Comparison of ENCODE assay signal across 8 cellular contexts in the genomic region with DNA sequence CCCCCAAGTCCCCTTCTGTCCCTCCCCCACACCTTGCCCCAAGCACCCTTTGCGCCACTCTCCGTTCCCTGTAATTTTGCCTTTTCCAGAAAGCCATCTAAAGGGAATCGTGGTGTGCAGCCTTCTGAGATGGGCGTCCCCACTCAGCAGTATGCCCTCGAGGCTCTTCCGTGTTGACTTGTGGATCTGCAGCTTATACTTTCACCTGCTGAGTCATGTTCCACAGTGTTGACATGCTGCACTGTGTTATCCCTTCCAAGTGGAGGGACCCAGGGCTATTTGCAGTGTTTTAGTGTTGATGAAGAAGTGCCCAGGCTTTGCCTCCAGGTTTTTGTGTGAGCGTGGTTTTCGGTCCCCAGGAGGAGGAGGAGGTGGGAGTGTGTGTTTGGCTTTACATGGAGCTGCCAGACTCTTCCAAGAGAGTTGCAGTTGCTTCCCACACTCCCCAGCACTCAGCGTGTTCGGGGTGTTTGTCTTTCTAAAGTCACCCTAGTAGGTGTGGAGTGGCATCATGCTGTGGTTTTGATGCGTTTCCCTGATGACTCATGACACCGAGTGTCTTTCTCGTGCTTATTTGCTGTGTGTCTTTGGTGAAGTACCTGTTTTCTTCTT. TPM values are rescaled to one million over a fixed set of nuclear protein-coding genes. Genes with fewer than 3 reads are reported as not detected.
DNase-seq lines count a peak whose midpoint lies in the region; ATAC-seq and TF ChIP-seq lines count a peak whose summit lies in the region.
"Had no signal": no experiment of that assay in that cellular context is flagged by ENCODE, and none has a peak within 500 bp of the region (broad histone marks: within the 10 kb centered on the region; RNA-seq: fewer than 3 reads in every experiment).

No MANE protein-coding gene starts in this region.

- TF ChIP-seq CTCF in fibroblast of mammary gland (conservative IDR thresholded peaks at IDR 0.05; ENCODE audit: control insufficient read depth, insufficient read depth, low read depth, low read length) = no peak

- H3K27ac Mint-ChIP-seq in activated CD4-positive, alpha-beta T cell treated with anti-CD3 and anti-CD28 coated beads, Interleukin-2, amount 10 ng/mL, durations not matched to agents 7 days and 5 days = peak overlapping the region; percentile 60

- in situ Hi-C loops in KBM-7 (cut with MboI; ENCODE audit: low pct_unique_long_range_greater_than_20kb, low sequenced_read_pairs) = no loop called here

- no peak overlapping the region for H3K4me3 Mint-ChIP-seq in activated CD4-positive, alpha-beta T cell treated with anti-CD3 and anti-CD28 coated beads, Interleukin-2, amount 10 ng/mL, durations not matched to agents 7 days and 5 days

- ATAC-seq in HG02623 (IDR thresholded peaks at IDR 0.05; ENCODE audit: unreplicated experiment) = no peak

- DNase-seq in KBM-7 (peak; percentile 63), fibroblast of mammary gland (ENCODE audit: low read depth) (peak; percentile 60), COR-L47 (lab: John Stamatoyannopoulos, UW) (no peak), LoVo (ENCODE audit: low spot score) (no peak)
- peak; percentile 57 for DNase-seq in activated CD4-positive, alpha-beta T cell treated with anti-CD3 and anti-CD28 coated beads, Interleukin-2, amount 10 ng/mL, durations not matched to agents 7 days and 5 days
- DNase-seq in stimulated activated CD8-positive, alpha-beta memory T cell treated with anti-CD3 and anti-CD28 coated beads, Interleukin-7, amount 100 ng/mL, for 1 hour (ENCODE audit: low read depth in 2 of 2) = peak; percentile 2 to 18

- H3K36me3 Mint-ChIP-seq in activated CD4-positive, alpha-beta T cell treated with anti-CD3 and anti-CD28 coated beads, Interleukin-2, amount 10 ng/mL, durations not matched to agents 7 days and 5 days (ENCODE audit: low read depth) = peaks cover 41% of the 10 kb centered on the region

- no peaks in the 10 kb centered on the region for H3K27me3 Mint-ChIP-seq in activated CD4-positive, alpha-beta T cell treated with anti-CD3 and anti-CD28 coated beads, Interleukin-2, amount 10 ng/mL, durations not matched to agents 7 days and 5 days

- CTCF ChIA-PET in activated CD4-positive, alpha-beta T cell treated with anti-CD3 and anti-CD28 coated beads, Interleukin-2, amount 10 ng/mL, durations not matched to agents 7 days and 5 days (lab: Charles Lee) = interaction anchor here (1.6 kb wide), 1 partner anchor 23 kb away, joined by 3 read pairs; no protein-coding TSS in a partner anchor

- H3K4me3 ChIP-seq in fibroblast of mammary gland (ENCODE audit: control insufficient read depth, low read depth, low read length) = no peak overlapping the region
- H3K4me3 ChIP-seq: thoracic aorta had no signal

- H3K9me3 Mint-ChIP-seq in activated CD4-positive, alpha-beta T cell treated with anti-CD3 and anti-CD28 coated beads, Interleukin-2, amount 10 ng/mL, durations not matched to agents 7 days and 5 days = no peaks in the 10 kb centered on the region

- peaks cover 29% of the 10 kb centered on the region for H3K4me1 Mint-ChIP-seq in activated CD4-positive, alpha-beta T cell treated with anti-CD3 and anti-CD28 coated beads, Interleukin-2, amount 10 ng/mL, durations not matched to agents 7 days and 5 days

- POLR2A ChIA-PET in activated CD4-positive, alpha-beta T cell treated with anti-CD3 and anti-CD28 coated beads, Interleukin-2, amount 10 ng/mL, durations not matched to agents 7 days and 5 days (lab: Charles Lee) = interaction anchor here (0.5 kb wide), 1 partner anchor 12 kb away, joined by 5 read pairs; no protein-coding TSS in a partner anchor

RNA-seq across cellular contexts. Expression of a gene that starts 32.1 kb away (rescaled TPM):
- total RNA-seq in activated CD4-positive, alpha-beta T cell treated with anti-CD3 and anti-CD28 coated beads, Interleukin-2, amount 10 ng/mL, durations not matched to agents 7 days and 5 days = 10 to 100 TPM; 56.5 to 65.2 TPM

RNA-seq across cellular contexts. Expression of a gene that starts 33.9 kb away (rescaled TPM):
- 10 to 100 TPM; 25.6 to 27.4 TPM for total RNA-seq in activated CD4-positive, alpha-beta T cell treated with anti-CD3 and anti-CD28 coated beads, Interleukin-2, amount 10 ng/mL, durations not matched to agents 7 days and 5 days

RNA-seq across cellular contexts. Expression of a gene that starts 34.1 kb away (rescaled TPM):
- total RNA-seq in activated CD4-positive, alpha-beta T cell treated with anti-CD3 and anti-CD28 coated beads, Interleukin-2, amount 10 ng/mL, durations not matched to agents 7 days and 5 days = 1 to 10 TPM; 9.3 TPM

RNA-seq across cellular contexts. Expression of a gene that starts 60.0 kb away (rescaled TPM):
- total RNA-seq in activated CD4-positive, alpha-beta T cell treated with anti-CD3 and anti-CD28 coated beads, Interleukin-2, amount 10 ng/mL, durations not matched to agents 7 days and 5 days = 100 to 1,000 TPM; 101 to 108 TPM

Comparison
In these comparisons a context has a peak if more than half of its experiments do, and no peak if none do; other contexts are left out.
1. DNase-seq: peak in KBM-7 (single experiment), activated CD4-positive, alpha-beta T cell treated with anti-CD3 and anti-CD28 coated beads, Interleukin-2, amount 10 ng/mL, durations not matched to agents 7 days and 5 days (single experiment), fibroblast of mammary gland (single experiment) and stimulated activated CD8-positive, alpha-beta memory T cell treated with anti-CD3 and anti-CD28 coated beads, Interleukin-7, amount 100 ng/mL, for 1 hour (2 of 2); none in COR-L47 (single experiment) and LoVo (single experiment).